Comparison of ENCODE assay signal across 23 cellular contexts in the genomic region with DNA sequence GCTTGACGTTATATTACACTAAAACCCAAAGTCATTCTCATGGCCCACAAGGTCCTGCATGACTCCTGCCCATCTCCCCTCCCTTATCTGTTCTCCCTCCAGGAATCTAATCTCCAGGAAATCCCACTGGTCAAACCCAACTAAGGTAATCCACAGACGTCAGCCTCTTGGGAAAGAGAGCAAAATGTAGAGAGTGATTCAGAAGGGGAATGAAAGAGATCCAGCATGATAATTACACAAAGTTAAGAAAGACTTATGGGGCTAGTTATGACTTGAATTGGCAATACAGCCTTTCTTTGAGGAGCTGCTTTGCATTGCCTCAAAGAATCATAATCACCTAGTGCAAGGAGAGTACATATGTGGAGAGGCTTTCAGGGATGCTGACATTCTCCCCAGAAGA.
"Had no signal": no experiment of that assay in that cellular context is flagged by ENCODE, and none has a peak within 500 bp of the region (broad histone marks: within the 10 kb centered on the region; RNA-seq: fewer than 3 reads in every experiment).

No MANE protein-coding gene starts in this region.

- H3K27me3 ChIP-seq: spleen, tibial artery, upper lobe of right lung, vagina had no signal

- H3K4me1 ChIP-seq: left ventricle myocardium inferior, lower lobe of right lung, spleen, tibial artery, upper lobe of right lung, vagina had no signal

- H3K27ac ChIP-seq: esophagus squamous epithelium, left ventricle myocardium inferior, lower lobe of right lung, spleen, tibial artery, upper lobe of right lung, vagina had no signal

- H3K9me3 ChIP-seq: esophagus squamous epithelium, lower lobe of right lung, mucosa of descending colon, tibial artery, upper lobe of right lung, vagina had no signal

- FAIRE-seq: colon, endothelial cell of umbilical vein, kidney had no signal

- ATAC-seq: left cardiac atrium; lower lobe of right lung; mucosa of descending colon; naive thymus-derived CD8-positive, alpha-beta T cell; sciatic nerve; stimulated activated memory B cell treated with anti-CD40 and anti-IgM and Interleukin-4, amounts not matched to agents 10 μg/mL and 1 μg/mL and 100 μg/mL, for 72 hours; upper lobe of right lung had no signal

- DNase-seq: cerebellar nuclear complex; effector CD4-positive, alpha-beta T cell; endodermal cell; esophagus squamous epithelium; immature natural killer cell; kidney; left cardiac atrium; left ventricle myocardium inferior; lower lobe of right lung; mucosa of descending colon; naive thymus-derived CD8-positive, alpha-beta T cell; posterior cingulate gyrus; spleen; stimulated activated CD4-positive, alpha-beta T cell treated with anti-CD3 and anti-CD28 coated beads, Interleukin-15, amount 100 ng/mL, for 24 hours; stimulated activated CD4-positive, alpha-beta T cell treated with anti-CD3 and anti-CD28 coated beads, Interleukin-1b, Interleukin-23, amount 100 ng/mL, for 48 hours; stimulated activated CD4-positive, alpha-beta T cell treated with anti-CD3 and anti-CD28 coated beads, Interleukin-4, amount 100 ng/mL, for 24 hours; tibial artery; upper lobe of right lung had no signal

- H3K4me3 ChIP-seq: esophagus squamous epithelium, left ventricle myocardium inferior, lower lobe of right lung, mucosa of descending colon, spleen, tibial artery, upper lobe of right lung, vagina had no signal

- H3K36me3 ChIP-seq: esophagus squamous epithelium, left ventricle myocardium inferior, lower lobe of right lung, spleen, tibial artery, upper lobe of right lung, vagina had no signal
